In the genomic region with DNA sequence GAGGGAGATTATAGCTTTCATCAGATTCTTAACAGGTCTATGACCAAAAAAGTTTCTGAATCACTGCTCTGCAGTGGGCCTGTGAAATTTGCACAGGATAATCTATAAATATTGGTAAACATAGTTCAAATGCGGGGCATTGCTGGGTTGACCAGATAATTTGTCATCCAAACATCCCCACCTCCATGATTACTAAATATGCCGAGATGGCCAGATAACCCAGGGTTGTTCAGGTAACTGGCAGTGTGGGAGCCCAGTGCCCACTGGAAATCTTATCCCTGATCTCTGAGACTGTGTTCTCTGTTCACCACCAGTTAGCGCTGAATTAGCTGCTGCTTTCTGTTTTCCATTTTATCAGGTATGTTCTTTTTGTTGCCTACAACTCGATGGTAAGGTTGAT, we compare ENCODE assay signal across 1 cellular context.
TF ChIP-seq lines count a peak whose summit lies in the region.

No MANE protein-coding gene starts in this region.

TF ChIP-seq in SK-N-SH treated with all-trans-retinoic acid at 6 μM for 48 hours, 23 proteins besides CTCF, POLR2A, EP300 and RAD21 (continued from another document):
- TF ChIP-seq, protein P1, sequence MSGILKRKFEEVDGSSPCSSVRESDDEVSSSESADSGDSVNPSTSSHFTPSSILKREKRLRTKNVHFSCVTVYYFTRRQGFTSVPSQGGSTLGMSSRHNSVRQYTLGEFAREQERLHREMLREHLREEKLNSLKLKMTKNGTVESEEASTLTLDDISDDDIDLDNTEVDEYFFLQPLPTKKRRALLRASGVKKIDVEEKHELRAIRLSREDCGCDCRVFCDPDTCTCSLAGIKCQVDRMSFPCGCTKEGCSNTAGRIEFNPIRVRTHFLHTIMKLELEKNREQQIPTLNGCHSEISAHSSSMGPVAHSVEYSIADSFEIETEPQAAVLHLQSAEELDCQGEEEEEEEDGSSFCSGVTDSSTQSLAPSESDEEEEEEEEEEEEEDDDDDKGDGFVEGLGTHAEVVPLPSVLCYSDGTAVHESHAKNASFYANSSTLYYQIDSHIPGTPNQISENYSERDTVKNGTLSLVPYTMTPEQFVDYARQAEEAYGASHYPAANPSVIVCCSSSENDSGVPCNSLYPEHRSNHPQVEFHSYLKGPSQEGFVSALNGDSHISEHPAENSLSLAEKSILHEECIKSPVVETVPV (CRISPR knock-in tag; IDR thresholded peaks at IDR 0.05), result no peak
- TF ChIP-seq ZFP30 (CRISPR knock-in tag; IDR thresholded peaks at IDR 0.05), result no peak
- no peak for TF ChIP-seq ZFP3 (CRISPR knock-in tag; IDR thresholded peaks at IDR 0.05)
- no peak for TF ChIP-seq ARNTL (CRISPR knock-in tag; IDR thresholded peaks at IDR 0.05; ENCODE audit: borderline replicate concordance, low read depth)
- TF ChIP-seq, protein P2, sequence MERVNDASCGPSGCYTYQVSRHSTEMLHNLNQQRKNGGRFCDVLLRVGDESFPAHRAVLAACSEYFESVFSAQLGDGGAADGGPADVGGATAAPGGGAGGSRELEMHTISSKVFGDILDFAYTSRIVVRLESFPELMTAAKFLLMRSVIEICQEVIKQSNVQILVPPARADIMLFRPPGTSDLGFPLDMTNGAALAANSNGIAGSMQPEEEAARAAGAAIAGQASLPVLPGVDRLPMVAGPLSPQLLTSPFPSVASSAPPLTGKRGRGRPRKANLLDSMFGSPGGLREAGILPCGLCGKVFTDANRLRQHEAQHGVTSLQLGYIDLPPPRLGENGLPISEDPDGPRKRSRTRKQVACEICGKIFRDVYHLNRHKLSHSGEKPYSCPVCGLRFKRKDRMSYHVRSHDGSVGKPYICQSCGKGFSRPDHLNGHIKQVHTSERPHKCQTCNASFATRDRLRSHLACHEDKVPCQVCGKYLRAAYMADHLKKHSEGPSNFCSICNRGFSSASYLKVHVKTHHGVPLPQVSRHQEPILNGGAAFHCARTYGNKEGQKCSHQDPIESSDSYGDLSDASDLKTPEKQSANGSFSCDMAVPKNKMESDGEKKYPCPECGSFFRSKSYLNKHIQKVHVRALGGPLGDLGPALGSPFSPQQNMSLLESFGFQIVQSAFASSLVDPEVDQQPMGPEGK (CRISPR knock-in tag; IDR thresholded peaks at IDR 0.05; ENCODE audit: borderline replicate concordance), result no peak
- TF ChIP-seq, protein P3, sequence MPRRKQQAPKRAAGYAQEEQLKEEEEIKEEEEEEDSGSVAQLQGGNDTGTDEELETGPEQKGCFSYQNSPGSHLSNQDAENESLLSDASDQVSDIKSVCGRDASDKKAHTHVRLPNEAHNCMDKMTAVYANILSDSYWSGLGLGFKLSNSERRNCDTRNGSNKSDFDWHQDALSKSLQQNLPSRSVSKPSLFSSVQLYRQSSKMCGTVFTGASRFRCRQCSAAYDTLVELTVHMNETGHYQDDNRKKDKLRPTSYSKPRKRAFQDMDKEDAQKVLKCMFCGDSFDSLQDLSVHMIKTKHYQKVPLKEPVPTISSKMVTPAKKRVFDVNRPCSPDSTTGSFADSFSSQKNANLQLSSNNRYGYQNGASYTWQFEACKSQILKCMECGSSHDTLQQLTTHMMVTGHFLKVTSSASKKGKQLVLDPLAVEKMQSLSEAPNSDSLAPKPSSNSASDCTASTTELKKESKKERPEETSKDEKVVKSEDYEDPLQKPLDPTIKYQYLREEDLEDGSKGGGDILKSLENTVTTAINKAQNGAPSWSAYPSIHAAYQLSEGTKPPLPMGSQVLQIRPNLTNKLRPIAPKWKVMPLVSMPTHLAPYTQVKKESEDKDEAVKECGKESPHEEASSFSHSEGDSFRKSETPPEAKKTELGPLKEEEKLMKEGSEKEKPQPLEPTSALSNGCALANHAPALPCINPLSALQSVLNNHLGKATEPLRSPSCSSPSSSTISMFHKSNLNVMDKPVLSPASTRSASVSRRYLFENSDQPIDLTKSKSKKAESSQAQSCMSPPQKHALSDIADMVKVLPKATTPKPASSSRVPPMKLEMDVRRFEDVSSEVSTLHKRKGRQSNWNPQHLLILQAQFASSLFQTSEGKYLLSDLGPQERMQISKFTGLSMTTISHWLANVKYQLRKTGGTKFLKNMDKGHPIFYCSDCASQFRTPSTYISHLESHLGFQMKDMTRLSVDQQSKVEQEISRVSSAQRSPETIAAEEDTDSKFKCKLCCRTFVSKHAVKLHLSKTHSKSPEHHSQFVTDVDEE (CRISPR knock-in tag; IDR thresholded peaks at IDR 0.05), result no peak
- no peak for TF ChIP-seq SNAI2 (CRISPR knock-in tag; IDR thresholded peaks at IDR 0.05)
- TF ChIP-seq, protein P4, sequence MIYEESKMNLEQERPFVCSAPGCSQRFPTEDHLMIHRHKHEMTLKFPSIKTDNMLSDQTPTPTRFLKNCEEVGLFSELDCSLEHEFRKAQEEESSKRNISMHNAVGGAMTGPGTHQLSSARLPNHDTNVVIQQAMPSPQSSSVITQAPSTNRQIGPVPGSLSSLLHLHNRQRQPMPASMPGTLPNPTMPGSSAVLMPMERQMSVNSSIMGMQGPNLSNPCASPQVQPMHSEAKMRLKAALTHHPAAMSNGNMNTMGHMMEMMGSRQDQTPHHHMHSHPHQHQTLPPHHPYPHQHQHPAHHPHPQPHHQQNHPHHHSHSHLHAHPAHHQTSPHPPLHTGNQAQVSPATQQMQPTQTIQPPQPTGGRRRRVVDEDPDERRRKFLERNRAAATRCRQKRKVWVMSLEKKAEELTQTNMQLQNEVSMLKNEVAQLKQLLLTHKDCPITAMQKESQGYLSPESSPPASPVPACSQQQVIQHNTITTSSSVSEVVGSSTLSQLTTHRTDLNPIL (CRISPR knock-in tag; IDR thresholded peaks at IDR 0.05; ENCODE audit: low read depth), result no peak
- TF ChIP-seq ISL1 (CRISPR knock-in tag; IDR thresholded peaks at IDR 0.05), result no peak
- TF ChIP-seq ZNF70 (CRISPR knock-in tag; IDR thresholded peaks at IDR 0.05), result no peak
- no peak for TF ChIP-seq TOX (CRISPR knock-in tag; IDR thresholded peaks at IDR 0.05; ENCODE audit: borderline replicate concordance)
- no peak for TF ChIP-seq CSDC2 (CRISPR knock-in tag; IDR thresholded peaks at IDR 0.05)
